26 cellular contexts compared by ENCODE assay signal in genomic region chr13:106261450-106261849, GRCh38.
"Had no signal": no experiment of that assay in that cellular context is flagged by ENCODE, and none has a peak within 500 bp of the region (broad histone marks: within the 10 kb centered on the region; RNA-seq: fewer than 3 reads in every experiment).

No MANE protein-coding gene starts in this region.

- DNase-seq: colonic mucosa; cortex of kidney; dermis blood vessel endothelial cell; dorsolateral prefrontal cortex; effector CD4-positive, alpha-beta T cell; effector CD8-positive, alpha-beta T cell; effector memory CD4-positive, alpha-beta T cell; effector memory CD8-positive, alpha-beta T cell; endodermal cell; erythroblast; esophagus squamous epithelium; foreskin fibroblast; foreskin keratinocyte; foreskin melanocyte; gastrocnemius medialis; glutamatergic neuron; head of caudate nucleus; heart left ventricle; heart right ventricle had no signal

- H3K27ac ChIP-seq: colonic mucosa, coronary artery, dorsolateral prefrontal cortex, epithelial cell of prostate, esophagus muscularis mucosa, esophagus squamous epithelium, foreskin keratinocyte, gastrocnemius medialis, gastroesophageal sphincter, heart left ventricle, heart right ventricle had no signal

- FAIRE-seq: colon, endometrium, endothelial cell of umbilical vein had no signal

- H3K36me3 ChIP-seq: colonic mucosa, esophagus muscularis mucosa, esophagus squamous epithelium, gastrocnemius medialis, gastroesophageal sphincter, heart left ventricle, heart right ventricle had no signal

- H3K4me1 ChIP-seq: colonic mucosa, esophagus muscularis mucosa, esophagus squamous epithelium, foreskin keratinocyte, gastrocnemius medialis, gastroesophageal sphincter, heart left ventricle, heart right ventricle had no signal

- H3K9me3 ChIP-seq: colonic mucosa, esophagus squamous epithelium, gastrocnemius medialis had no signal

- H3K27me3 ChIP-seq: colonic mucosa, dorsolateral prefrontal cortex, esophagus muscularis mucosa, esophagus squamous epithelium, foreskin keratinocyte, gastrocnemius medialis, gastroesophageal sphincter, heart left ventricle, heart right ventricle had no signal

- H3K4me3 ChIP-seq: colonic mucosa, coronary artery, dorsolateral prefrontal cortex, esophagus muscularis mucosa, esophagus squamous epithelium, gastrocnemius medialis, gastroesophageal sphincter, heart left ventricle, heart right ventricle had no signal
